ENCODE assay signal across 1 cellular context in the genomic region with DNA sequence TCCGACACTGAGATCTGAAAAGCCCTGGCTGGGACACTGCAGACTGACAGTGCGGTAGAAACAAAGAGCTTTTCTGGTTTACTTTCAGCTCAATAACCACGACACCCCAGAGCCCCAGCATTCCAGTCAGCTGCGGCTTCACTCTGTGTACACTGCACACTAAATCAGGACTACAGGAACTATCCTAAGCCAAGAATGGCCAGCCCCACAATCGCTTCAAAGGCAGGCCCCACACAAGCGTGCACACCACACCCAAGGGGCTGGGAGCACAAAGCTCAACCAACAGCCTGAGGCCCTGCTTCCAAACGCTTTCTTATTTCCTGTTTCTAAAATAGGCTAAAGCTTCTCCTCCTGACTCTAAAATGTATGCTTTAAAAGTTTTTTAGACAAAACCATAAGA.
TF ChIP-seq lines count a peak whose summit lies in the region.

No MANE protein-coding gene starts in this region.

TF ChIP-seq in HepG2, 621 proteins besides CTCF, POLR2A, EP300 and RAD21 (continued from another document and continues in another):
- TF ChIP-seq, protein P1, sequence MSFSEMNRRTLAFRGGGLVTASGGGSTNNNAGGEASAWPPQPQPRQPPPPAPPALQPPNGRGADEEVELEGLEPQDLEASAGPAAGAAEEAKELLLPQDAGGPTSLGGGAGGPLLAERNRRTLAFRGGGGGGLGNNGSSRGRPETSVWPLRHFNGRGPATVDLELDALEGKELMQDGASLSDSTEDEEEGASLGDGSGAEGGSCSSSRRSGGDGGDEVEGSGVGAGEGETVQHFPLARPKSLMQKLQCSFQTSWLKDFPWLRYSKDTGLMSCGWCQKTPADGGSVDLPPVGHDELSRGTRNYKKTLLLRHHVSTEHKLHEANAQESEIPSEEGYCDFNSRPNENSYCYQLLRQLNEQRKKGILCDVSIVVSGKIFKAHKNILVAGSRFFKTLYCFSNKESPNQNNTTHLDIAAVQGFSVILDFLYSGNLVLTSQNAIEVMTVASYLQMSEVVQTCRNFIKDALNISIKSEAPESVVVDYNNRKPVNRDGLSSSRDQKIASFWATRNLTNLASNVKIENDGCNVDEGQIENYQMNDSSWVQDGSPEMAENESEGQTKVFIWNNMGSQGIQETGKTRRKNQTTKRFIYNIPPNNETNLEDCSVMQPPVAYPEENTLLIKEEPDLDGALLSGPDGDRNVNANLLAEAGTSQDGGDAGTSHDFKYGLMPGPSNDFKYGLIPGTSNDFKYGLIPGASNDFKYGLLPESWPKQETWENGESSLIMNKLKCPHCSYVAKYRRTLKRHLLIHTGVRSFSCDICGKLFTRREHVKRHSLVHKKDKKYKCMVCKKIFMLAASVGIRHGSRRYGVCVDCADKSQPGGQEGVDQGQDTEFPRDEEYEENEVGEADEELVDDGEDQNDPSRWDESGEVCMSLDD (CRISPR knock-in tag; IDR thresholded peaks at IDR 0.05; ENCODE audit: borderline replicate concordance): 0 out of 2 replicates have a peak, but pooled peaks have one; percentile 52
- TF ChIP-seq, protein P2, sequence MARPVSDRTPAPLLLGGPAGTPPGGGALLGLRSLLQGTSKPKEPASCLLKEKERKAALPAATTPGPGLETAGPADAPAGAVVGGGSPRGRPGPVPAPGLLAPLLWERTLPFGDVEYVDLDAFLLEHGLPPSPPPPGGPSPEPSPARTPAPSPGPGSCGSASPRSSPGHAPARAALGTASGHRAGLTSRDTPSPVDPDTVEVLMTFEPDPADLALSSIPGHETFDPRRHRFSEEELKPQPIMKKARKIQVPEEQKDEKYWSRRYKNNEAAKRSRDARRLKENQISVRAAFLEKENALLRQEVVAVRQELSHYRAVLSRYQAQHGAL (CRISPR knock-in tag; IDR thresholded peaks at IDR 0.05; ENCODE audit: not compliant biosample characterization): no peak
- TF ChIP-seq ZBTB3 (CRISPR knock-in tag; IDR thresholded peaks at IDR 0.05; ENCODE audit: borderline replicate concordance, low read depth) (no peak), ZNF17 (CRISPR knock-in tag; IDR thresholded peaks at IDR 0.05) (no peak), ZNF441 (CRISPR knock-in tag; IDR thresholded peaks at IDR 0.05; ENCODE audit: borderline replicate concordance) (no peak), SIX1 (CRISPR knock-in tag; IDR thresholded peaks at IDR 0.05; ENCODE audit: borderline replicate concordance) (peak; percentile 29; the same call in 1 of the 2 replicates), ZNF746 (CRISPR knock-in tag; IDR thresholded peaks at IDR 0.05) (0 out of 2 replicates have a peak, but pooled peaks have one; percentile 35), ATRX (CRISPR knock-in tag; IDR thresholded peaks at IDR 0.05; ENCODE audit: borderline replicate concordance) (no peak), ZNF160 (CRISPR knock-in tag; IDR thresholded peaks at IDR 0.05) (no peak), ZSCAN30 (CRISPR knock-in tag; IDR thresholded peaks at IDR 0.05) (no peak), MXD4 (CRISPR knock-in tag; IDR thresholded peaks at IDR 0.05) (no peak), NONO (IDR thresholded peaks at IDR 0.05) (no peak), NONO (CRISPR knock-in tag; conservative IDR thresholded peaks at IDR 0.05) (no peak), ATF1 (CRISPR knock-in tag; IDR thresholded peaks at IDR 0.05) (no peak), SMARCE1 (IDR thresholded peaks at IDR 0.05; ENCODE audit: borderline replicate concordance) (no peak), TBL1XR1 (IDR thresholded peaks at IDR 0.05; ENCODE audit: borderline replicate concordance, low read length, partially characterized antibody) (no peak), ZFP36 (IDR thresholded peaks at IDR 0.05; ENCODE audit: borderline replicate concordance, low read depth, low read length, partially characterized antibody) (no peak), WIZ (CRISPR knock-in tag; IDR thresholded peaks at IDR 0.05) (no peak), TEAD2 (CRISPR knock-in tag; IDR thresholded peaks at IDR 0.05) (no peak), RFXANK (CRISPR knock-in tag; IDR thresholded peaks at IDR 0.05) (no peak), NFKB2 (CRISPR knock-in tag; IDR thresholded peaks at IDR 0.05; ENCODE audit: borderline replicate concordance) (no peak), MED8 (CRISPR knock-in tag; IDR thresholded peaks at IDR 0.05; ENCODE audit: insufficient replicate concordance) (no peak), NCOA1 (CRISPR knock-in tag; IDR thresholded peaks at IDR 0.05) (no peak), CREB1 (IDR thresholded peaks at IDR 0.05) (no peak), CREB1 (CRISPR knock-in tag; IDR thresholded peaks at IDR 0.05) (no peak), ZNF879 (CRISPR knock-in tag; IDR thresholded peaks at IDR 0.05) (no peak), ZNF614 (CRISPR knock-in tag; IDR thresholded peaks at IDR 0.05; ENCODE audit: borderline replicate concordance) (no peak), ZNF674 (CRISPR knock-in tag; IDR thresholded peaks at IDR 0.05; ENCODE audit: low read depth) (no peak), ZNF564 (CRISPR knock-in tag; IDR thresholded peaks at IDR 0.05) (no peak), XBP1 (CRISPR knock-in tag; IDR thresholded peaks at IDR 0.05) (no peak), NCOA2 (CRISPR knock-in tag; IDR thresholded peaks at IDR 0.05) (peak; percentile 34; the same call in 1 of the 2 replicates), NFIC (IDR thresholded peaks at IDR 0.05; ENCODE audit: low read length) (no peak), MTF2 (CRISPR knock-in tag; IDR thresholded peaks at IDR 0.05; ENCODE audit: borderline replicate concordance) (no peak), ZNF264 (CRISPR knock-in tag; IDR thresholded peaks at IDR 0.05) (no peak), KLF6 (CRISPR knock-in tag; IDR thresholded peaks at IDR 0.05) (no peak), CHCHD3 (CRISPR knock-in tag; IDR thresholded peaks at IDR 0.05) (no peak), JUND (CRISPR knock-in tag; IDR thresholded peaks at IDR 0.05) (no peak), HES4 (CRISPR knock-in tag; IDR thresholded peaks at IDR 0.05; ENCODE audit: borderline replicate concordance) (no peak), ZSCAN22 (CRISPR knock-in tag; IDR thresholded peaks at IDR 0.05) (no peak), SALL2 (CRISPR knock-in tag; IDR thresholded peaks at IDR 0.05) (no peak), HHEX (CRISPR knock-in tag; IDR thresholded peaks at IDR 0.05) (no peak; the same call in 1 of the 2 replicates), ZNF367 (CRISPR knock-in tag; IDR thresholded peaks at IDR 0.05; ENCODE audit: borderline replicate concordance) (no peak), ZNF224 (CRISPR knock-in tag; IDR thresholded peaks at IDR 0.05) (no peak), ZBTB38 (CRISPR knock-in tag; IDR thresholded peaks at IDR 0.05) (peak; percentile 57; the same call in 1 of the 2 replicates), ZNF569 (CRISPR knock-in tag; IDR thresholded peaks at IDR 0.05; ENCODE audit: borderline replicate concordance) (no peak), ZNF782 (CRISPR knock-in tag; IDR thresholded peaks at IDR 0.05; ENCODE audit: borderline replicate concordance) (no peak), CHD4 (IDR thresholded peaks at IDR 0.05; ENCODE audit: borderline replicate concordance, low read length) (no peak), SCMH1 (CRISPR knock-in tag; IDR thresholded peaks at IDR 0.05; ENCODE audit: borderline replicate concordance) (no peak), SOX13 (IDR thresholded peaks at IDR 0.05) (peak; percentile 51; the same call in 1 of the 2 replicates), SOX13 (CRISPR knock-in tag; conservative IDR thresholded peaks at IDR 0.05 in 1 of 2, IDR thresholded peaks at IDR 0.05 in 1 of 2) (peak in 1 of 2 experiments; percentile 85; a peak in 2 of 4 replicates), ZSCAN29 (CRISPR knock-in tag; conservative IDR thresholded peaks at IDR 0.05) (no peak), TSC22D2 (CRISPR knock-in tag; IDR thresholded peaks at IDR 0.05; ENCODE audit: borderline replicate concordance) (no peak)
- TF ChIP-seq, protein P3, sequence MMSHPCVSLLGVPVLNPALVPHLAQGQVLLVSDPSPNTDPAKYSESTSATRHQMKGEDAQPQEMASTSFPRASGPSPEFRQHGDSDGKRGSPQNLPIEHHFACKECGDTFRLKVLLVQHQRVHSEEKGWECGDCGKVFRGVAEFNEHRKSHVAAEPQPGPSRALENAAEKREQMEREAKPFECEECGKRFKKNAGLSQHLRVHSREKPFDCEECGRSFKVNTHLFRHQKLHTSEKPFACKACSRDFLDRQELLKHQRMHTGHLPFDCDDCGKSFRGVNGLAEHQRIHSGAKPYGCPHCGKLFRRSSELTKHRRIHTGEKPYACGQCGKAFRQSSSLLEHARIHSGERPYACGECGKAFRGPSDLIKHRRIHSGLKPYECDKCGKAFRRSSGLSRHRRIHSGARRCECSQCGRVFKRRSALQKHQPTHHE (CRISPR knock-in tag; IDR thresholded peaks at IDR 0.05; ENCODE audit: borderline replicate concordance): no peak
- TF ChIP-seq, protein P4, sequence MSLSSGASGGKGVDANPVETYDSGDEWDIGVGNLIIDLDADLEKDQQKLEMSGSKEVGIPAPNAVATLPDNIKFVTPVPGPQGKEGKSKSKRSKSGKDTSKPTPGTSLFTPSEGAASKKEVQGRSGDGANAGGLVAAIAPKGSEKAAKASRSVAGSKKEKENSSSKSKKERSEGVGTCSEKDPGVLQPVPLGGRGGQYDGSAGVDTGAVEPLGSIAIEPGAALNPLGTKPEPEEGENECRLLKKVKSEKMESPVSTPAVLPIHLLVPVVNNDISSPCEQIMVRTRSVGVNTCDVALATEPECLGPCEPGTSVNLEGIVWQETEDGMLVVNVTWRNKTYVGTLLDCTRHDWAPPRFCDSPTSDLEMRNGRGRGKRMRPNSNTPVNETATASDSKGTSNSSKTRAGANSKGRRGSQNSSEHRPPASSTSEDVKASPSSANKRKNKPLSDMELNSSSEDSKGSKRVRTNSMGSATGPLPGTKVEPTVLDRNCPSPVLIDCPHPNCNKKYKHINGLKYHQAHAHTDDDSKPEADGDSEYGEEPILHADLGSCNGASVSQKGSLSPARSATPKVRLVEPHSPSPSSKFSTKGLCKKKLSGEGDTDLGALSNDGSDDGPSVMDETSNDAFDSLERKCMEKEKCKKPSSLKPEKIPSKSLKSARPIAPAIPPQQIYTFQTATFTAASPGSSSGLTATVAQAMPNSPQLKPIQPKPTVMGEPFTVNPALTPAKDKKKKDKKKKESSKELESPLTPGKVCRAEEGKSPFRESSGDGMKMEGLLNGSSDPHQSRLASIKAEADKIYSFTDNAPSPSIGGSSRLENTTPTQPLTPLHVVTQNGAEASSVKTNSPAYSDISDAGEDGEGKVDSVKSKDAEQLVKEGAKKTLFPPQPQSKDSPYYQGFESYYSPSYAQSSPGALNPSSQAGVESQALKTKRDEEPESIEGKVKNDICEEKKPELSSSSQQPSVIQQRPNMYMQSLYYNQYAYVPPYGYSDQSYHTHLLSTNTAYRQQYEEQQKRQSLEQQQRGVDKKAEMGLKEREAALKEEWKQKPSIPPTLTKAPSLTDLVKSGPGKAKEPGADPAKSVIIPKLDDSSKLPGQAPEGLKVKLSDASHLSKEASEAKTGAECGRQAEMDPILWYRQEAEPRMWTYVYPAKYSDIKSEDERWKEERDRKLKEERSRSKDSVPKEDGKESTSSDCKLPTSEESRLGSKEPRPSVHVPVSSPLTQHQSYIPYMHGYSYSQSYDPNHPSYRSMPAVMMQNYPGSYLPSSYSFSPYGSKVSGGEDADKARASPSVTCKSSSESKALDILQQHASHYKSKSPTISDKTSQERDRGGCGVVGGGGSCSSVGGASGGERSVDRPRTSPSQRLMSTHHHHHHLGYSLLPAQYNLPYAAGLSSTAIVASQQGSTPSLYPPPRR (CRISPR knock-in tag; IDR thresholded peaks at IDR 0.05; ENCODE audit: borderline replicate concordance): peak; percentile 66
- TF ChIP-seq, protein P5, sequence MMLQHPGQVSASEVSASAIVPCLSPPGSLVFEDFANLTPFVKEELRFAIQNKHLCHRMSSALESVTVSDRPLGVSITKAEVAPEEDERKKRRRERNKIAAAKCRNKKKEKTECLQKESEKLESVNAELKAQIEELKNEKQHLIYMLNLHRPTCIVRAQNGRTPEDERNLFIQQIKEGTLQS (CRISPR knock-in tag; IDR thresholded peaks at IDR 0.05): no peak
- TF ChIP-seq, protein P6, sequence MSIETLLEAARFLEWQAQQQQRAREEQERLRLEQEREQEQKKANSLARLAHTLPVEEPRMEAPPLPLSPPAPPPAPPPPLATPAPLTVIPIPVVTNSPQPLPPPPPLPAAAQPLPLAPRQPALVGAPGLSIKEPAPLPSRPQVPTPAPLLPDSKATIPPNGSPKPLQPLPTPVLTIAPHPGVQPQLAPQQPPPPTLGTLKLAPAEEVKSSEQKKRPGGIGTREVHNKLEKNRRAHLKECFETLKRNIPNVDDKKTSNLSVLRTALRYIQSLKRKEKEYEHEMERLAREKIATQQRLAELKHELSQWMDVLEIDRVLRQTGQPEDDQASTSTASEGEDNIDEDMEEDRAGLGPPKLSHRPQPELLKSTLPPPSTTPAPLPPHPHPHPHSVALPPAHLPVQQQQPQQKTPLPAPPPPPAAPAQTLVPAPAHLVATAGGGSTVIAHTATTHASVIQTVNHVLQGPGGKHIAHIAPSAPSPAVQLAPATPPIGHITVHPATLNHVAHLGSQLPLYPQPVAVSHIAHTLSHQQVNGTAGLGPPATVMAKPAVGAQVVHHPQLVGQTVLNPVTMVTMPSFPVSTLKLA (IDR thresholded peaks at IDR 0.05): no peak
- TF ChIP-seq, protein P7, sequence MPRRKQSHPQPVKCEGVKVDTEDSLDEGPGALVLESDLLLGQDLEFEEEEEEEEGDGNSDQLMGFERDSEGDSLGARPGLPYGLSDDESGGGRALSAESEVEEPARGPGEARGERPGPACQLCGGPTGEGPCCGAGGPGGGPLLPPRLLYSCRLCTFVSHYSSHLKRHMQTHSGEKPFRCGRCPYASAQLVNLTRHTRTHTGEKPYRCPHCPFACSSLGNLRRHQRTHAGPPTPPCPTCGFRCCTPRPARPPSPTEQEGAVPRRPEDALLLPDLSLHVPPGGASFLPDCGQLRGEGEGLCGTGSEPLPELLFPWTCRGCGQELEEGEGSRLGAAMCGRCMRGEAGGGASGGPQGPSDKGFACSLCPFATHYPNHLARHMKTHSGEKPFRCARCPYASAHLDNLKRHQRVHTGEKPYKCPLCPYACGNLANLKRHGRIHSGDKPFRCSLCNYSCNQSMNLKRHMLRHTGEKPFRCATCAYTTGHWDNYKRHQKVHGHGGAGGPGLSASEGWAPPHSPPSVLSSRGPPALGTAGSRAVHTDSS (CRISPR knock-in tag; conservative IDR thresholded peaks at IDR 0.05): no peak
- TF ChIP-seq, protein P8, sequence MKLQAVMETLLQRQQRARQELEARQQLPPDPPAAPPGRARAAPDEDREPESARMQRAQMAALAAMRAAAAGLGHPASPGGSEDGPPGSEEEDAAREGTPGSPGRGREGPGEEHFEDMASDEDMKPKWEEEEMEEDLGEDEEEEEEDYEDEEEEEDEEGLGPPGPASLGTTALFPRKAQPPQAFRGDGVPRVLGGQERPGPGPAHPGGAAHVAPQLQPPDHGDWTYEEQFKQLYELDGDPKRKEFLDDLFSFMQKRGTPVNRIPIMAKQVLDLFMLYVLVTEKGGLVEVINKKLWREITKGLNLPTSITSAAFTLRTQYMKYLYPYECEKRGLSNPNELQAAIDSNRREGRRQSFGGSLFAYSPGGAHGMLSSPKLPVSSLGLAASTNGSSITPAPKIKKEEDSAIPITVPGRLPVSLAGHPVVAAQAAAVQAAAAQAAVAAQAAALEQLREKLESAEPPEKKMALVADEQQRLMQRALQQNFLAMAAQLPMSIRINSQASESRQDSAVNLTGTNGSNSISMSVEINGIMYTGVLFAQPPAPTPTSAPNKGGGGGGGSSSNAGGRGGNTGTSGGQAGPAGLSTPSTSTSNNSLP (IDR thresholded peaks at IDR 0.05; ENCODE audit: low read depth, low read length): no peak
- TF ChIP-seq, protein P9, sequence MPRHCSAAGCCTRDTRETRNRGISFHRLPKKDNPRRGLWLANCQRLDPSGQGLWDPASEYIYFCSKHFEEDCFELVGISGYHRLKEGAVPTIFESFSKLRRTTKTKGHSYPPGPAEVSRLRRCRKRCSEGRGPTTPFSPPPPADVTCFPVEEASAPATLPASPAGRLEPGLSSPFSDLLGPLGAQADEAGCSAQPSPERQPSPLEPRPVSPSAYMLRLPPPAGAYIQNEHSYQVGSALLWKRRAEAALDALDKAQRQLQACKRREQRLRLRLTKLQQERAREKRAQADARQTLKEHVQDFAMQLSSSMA (CRISPR knock-in tag; IDR thresholded peaks at IDR 0.05): no peak
